26 cellular contexts compared by ENCODE assay signal in genomic region chr22:41398921-41399320, GRCh38.
"Had no signal": no experiment of that assay in that cellular context is flagged by ENCODE, and none has a peak within 500 bp of the region (broad histone marks: within the 10 kb centered on the region; RNA-seq: fewer than 3 reads in every experiment).

No MANE protein-coding gene starts in this region.

- H3K27me3 Mint-ChIP-seq: activated CD4-positive, alpha-beta memory T cell treated with anti-CD3 and anti-CD28 coated beads, Interleukin-2, amount 10 ng/mL, durations not matched to agents 7 days and 5 days; activated CD4-positive, alpha-beta T cell treated with anti-CD3 and anti-CD28 coated beads, Interleukin-2, amount 10 ng/mL, durations not matched to agents 7 days and 5 days; activated T-cell treated with anti-CD3 and anti-CD28 coated beads, Interleukin-2, amount 50 U/mL, for 24 hours; naive B cell; T-helper 17 cell had no signal

- H3K9me3 Mint-ChIP-seq: activated CD4-positive, alpha-beta memory T cell treated with anti-CD3 and anti-CD28 coated beads, Interleukin-2, amount 10 ng/mL, durations not matched to agents 7 days and 5 days; activated CD4-positive, alpha-beta T cell treated with anti-CD3 and anti-CD28 coated beads, Interleukin-2, amount 10 ng/mL, durations not matched to agents 7 days and 5 days; activated T-cell treated with anti-CD3 and anti-CD28 coated beads, Interleukin-2, amount 50 U/mL, for 24 hours; endodermal cell; naive B cell; neural progenitor cell; WTC11 had no signal

- DNase-seq: activated CD4-positive, alpha-beta memory T cell treated with anti-CD3 and anti-CD28 coated beads, Interleukin-2, amount 10 ng/mL, durations not matched to agents 7 days and 5 days; activated CD4-positive, alpha-beta T cell treated with anti-CD3 and anti-CD28 coated beads for 1 hour; activated CD4-positive, alpha-beta T cell treated with anti-CD3 and anti-CD28 coated beads, Interleukin-2, amount 10 ng/mL, durations not matched to agents 7 days and 5 days; activated CD8-positive, alpha-beta memory T cell treated with anti-CD3 and anti-CD28 coated beads, Interleukin-2, amount 50 U/mL, for 48 hours; activated gamma-delta T cell treated with Interleukin-2 at 50 U/mL for 16 hours; activated naive CD4-positive, alpha-beta T cell treated with anti-CD3 and anti-CD28 coated beads, Interleukin-2, amount 50 U/mL, for 16 hours; activated T-cell treated with anti-CD3 and anti-CD28 coated beads, Interleukin-2, amount 50 U/mL, for 24 hours; amygdala; caudate nucleus; endodermal cell; foreskin fibroblast; heart left ventricle; islet precursor cell; left ventricle myocardium superior; mammary epithelial cell; naive B cell; occipital lobe; spleen; stimulated activated naive CD4-positive, alpha-beta T cell; T-helper 17 cell; upper lobe of left lung had no signal

- H3K27ac ChIP-seq: heart left ventricle, neural progenitor cell, spleen, thoracic aorta, upper lobe of left lung had no signal

- H3K4me3 ChIP-seq: heart left ventricle, neural progenitor cell, spleen, thoracic aorta, upper lobe of left lung had no signal

- H3K27me3 ChIP-seq: heart left ventricle, neural progenitor cell, spleen, upper lobe of left lung had no signal

- H3K36me3 ChIP-seq: neural progenitor cell had no signal

- H3K4me3 Mint-ChIP-seq: activated CD4-positive, alpha-beta memory T cell treated with anti-CD3 and anti-CD28 coated beads, Interleukin-2, amount 10 ng/mL, durations not matched to agents 7 days and 5 days; activated CD4-positive, alpha-beta T cell treated with anti-CD3 and anti-CD28 coated beads, Interleukin-2, amount 10 ng/mL, durations not matched to agents 7 days and 5 days; activated T-cell treated with anti-CD3 and anti-CD28 coated beads, Interleukin-2, amount 50 U/mL, for 24 hours; endodermal cell; naive B cell; neural progenitor cell; T-helper 17 cell; WTC11 had no signal

- H3K9me3 ChIP-seq: heart left ventricle, spleen, thoracic aorta, upper lobe of left lung had no signal

- ATAC-seq: esophagus mucosa, heart left ventricle, left ventricle myocardium superior, right cardiac atrium, T-helper 17 cell, WTC11 had no signal

- H3K27ac Mint-ChIP-seq: activated CD4-positive, alpha-beta memory T cell treated with anti-CD3 and anti-CD28 coated beads, Interleukin-2, amount 10 ng/mL, durations not matched to agents 7 days and 5 days; activated CD4-positive, alpha-beta T cell treated with anti-CD3 and anti-CD28 coated beads, Interleukin-2, amount 10 ng/mL, durations not matched to agents 7 days and 5 days; activated T-cell treated with anti-CD3 and anti-CD28 coated beads, Interleukin-2, amount 50 U/mL, for 24 hours; endodermal cell; neural progenitor cell; T-helper 17 cell had no signal

- H3K9ac ChIP-seq: neural progenitor cell had no signal
